Comparison of ENCODE assay signal across 1 cellular context in genomic region chr3:169771651-169772529, GRCh38.
TF ChIP-seq lines count a peak whose summit lies in the region.

No MANE protein-coding gene starts in this region.

TF ChIP-seq in HEK293, 187 proteins besides CTCF, POLR2A, EP300 and RAD21 (continued from another document and continues in another):
- TF ChIP-seq, protein P1, sequence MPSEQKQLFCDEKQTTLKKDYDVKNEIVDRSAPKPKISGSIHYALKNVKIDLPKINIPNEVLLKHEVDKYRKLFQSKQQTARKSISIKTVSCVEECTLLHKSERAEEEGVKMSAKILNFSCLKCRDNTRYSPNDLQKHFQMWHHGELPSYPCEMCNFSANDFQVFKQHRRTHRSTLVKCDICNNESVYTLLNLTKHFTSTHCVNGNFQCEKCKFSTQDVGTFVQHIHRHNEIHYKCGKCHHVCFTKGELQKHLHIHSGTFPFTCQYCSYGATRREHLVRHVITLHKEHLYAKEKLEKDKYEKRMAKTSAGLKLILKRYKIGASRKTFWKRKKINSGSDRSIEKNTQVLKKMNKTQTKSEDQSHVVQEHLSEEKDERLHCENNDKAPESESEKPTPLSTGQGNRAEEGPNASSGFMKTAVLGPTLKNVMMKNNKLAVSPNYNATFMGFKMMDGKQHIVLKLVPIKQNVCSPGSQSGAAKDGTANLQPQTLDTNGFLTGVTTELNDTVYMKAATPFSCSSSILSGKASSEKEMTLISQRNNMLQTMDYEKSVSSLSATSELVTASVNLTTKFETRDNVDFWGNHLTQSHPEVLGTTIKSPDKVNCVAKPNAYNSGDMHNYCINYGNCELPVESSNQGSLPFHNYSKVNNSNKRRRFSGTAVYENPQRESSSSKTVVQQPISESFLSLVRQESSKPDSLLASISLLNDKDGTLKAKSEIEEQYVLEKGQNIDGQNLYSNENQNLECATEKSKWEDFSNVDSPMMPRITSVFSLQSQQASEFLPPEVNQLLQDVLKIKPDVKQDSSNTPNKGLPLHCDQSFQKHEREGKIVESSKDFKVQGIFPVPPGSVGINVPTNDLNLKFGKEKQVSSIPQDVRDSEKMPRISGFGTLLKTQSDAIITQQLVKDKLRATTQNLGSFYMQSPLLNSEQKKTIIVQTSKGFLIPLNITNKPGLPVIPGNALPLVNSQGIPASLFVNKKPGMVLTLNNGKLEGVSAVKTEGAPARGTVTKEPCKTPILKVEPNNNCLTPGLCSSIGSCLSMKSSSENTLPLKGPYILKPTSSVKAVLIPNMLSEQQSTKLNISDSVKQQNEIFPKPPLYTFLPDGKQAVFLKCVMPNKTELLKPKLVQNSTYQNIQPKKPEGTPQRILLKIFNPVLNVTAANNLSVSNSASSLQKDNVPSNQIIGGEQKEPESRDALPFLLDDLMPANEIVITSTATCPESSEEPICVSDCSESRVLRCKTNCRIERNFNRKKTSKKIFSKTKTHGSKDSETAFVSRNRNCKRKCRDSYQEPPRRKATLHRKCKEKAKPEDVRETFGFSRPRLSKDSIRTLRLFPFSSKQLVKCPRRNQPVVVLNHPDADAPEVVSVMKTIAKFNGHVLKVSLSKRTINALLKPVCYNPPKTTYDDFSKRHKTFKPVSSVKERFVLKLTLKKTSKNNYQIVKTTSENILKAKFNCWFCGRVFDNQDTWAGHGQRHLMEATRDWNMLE (tag by site-specific recombination; conservative IDR thresholded peaks at IDR 0.05; ENCODE audit: low read depth) = no peak; the same call in 1 of the 2 replicates
- TF ChIP-seq, protein P2, sequence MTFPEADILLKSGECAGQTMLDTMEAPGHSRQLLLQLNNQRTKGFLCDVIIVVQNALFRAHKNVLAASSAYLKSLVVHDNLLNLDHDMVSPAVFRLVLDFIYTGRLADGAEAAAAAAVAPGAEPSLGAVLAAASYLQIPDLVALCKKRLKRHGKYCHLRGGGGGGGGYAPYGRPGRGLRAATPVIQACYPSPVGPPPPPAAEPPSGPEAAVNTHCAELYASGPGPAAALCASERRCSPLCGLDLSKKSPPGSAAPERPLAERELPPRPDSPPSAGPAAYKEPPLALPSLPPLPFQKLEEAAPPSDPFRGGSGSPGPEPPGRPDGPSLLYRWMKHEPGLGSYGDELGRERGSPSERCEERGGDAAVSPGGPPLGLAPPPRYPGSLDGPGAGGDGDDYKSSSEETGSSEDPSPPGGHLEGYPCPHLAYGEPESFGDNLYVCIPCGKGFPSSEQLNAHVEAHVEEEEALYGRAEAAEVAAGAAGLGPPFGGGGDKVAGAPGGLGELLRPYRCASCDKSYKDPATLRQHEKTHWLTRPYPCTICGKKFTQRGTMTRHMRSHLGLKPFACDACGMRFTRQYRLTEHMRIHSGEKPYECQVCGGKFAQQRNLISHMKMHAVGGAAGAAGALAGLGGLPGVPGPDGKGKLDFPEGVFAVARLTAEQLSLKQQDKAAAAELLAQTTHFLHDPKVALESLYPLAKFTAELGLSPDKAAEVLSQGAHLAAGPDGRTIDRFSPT (tag by site-specific recombination; IDR thresholded peaks at IDR 0.05) = peak; percentile 53; the same call in 1 of the 2 replicates
- TF ChIP-seq ZNF280C (tag by site-specific recombination; IDR thresholded peaks at IDR 0.05) = no peak
- no peak for TF ChIP-seq ZNF423 (tag by site-specific recombination; IDR thresholded peaks at IDR 0.05)
- TF ChIP-seq ZNF843 (tag by site-specific recombination; IDR thresholded peaks at IDR 0.05) = no peak
- TF ChIP-seq GLIS2 (tag by site-specific recombination; IDR thresholded peaks at IDR 0.05) = no peak
- TF ChIP-seq ZNF548 (tag by site-specific recombination; IDR thresholded peaks at IDR 0.05) = no peak
- TF ChIP-seq ZNF16 (tag by site-specific recombination; IDR thresholded peaks at IDR 0.05; ENCODE audit: low read depth) = no peak
- TF ChIP-seq, protein P3, sequence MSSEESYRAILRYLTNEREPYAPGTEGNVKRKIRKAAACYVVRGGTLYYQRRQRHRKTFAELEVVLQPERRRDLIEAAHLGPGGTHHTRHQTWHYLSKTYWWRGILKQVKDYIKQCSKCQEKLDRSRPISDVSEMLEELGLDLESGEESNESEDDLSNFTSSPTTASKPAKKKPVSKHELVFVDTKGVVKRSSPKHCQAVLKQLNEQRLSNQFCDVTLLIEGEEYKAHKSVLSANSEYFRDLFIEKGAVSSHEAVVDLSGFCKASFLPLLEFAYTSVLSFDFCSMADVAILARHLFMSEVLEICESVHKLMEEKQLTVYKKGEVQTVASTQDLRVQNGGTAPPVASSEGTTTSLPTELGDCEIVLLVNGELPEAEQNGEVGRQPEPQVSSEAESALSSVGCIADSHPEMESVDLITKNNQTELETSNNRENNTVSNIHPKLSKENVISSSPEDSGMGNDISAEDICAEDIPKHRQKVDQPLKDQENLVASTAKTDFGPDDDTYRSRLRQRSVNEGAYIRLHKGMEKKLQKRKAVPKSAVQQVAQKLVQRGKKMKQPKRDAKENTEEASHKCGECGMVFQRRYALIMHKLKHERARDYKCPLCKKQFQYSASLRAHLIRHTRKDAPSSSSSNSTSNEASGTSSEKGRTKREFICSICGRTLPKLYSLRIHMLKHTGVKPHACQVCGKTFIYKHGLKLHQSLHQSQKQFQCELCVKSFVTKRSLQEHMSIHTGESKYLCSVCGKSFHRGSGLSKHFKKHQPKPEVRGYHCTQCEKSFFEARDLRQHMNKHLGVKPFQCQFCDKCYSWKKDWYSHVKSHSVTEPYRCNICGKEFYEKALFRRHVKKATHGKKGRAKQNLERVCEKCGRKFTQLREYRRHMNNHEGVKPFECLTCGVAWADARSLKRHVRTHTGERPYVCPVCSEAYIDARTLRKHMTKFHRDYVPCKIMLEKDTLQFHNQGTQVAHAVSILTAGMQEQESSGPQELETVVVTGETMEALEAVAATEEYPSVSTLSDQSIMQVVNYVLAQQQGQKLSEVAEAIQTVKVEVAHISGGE (tag by site-specific recombination; conservative IDR thresholded peaks at IDR 0.05; ENCODE audit: low read depth) = peak; percentile 12; the same call in 1 of the 2 replicates
- TF ChIP-seq ZNF600 (tag by site-specific recombination; IDR thresholded peaks at IDR 0.05) = 0 out of 2 replicates have a peak, but pooled peaks have one; percentile 27
- peak; percentile 99 for TF ChIP-seq ZNF335 (tag by site-specific recombination; conservative IDR thresholded peaks at IDR 0.05)
- TF ChIP-seq ZNF362 (tag by site-specific recombination; IDR thresholded peaks at IDR 0.05) = peak; percentile 97
- TF ChIP-seq ZNF221 (tag by site-specific recombination; IDR thresholded peaks at IDR 0.05; ENCODE audit: borderline replicate concordance) = no peak
- TF ChIP-seq ZNF558 (tag by site-specific recombination; IDR thresholded peaks at IDR 0.05) = peak; percentile 58
- no peak; the same call in none of the 2 replicates for TF ChIP-seq KLF10 (tag by site-specific recombination; IDR thresholded peaks at IDR 0.05)
- TF ChIP-seq ZNF76 (tag by site-specific recombination; IDR thresholded peaks at IDR 0.05; ENCODE audit: borderline replicate concordance, low read depth) = peak; percentile 28; the same call in 1 of the 2 replicates
- peak; percentile 74 for TF ChIP-seq SP7 (tag by site-specific recombination; IDR thresholded peaks at IDR 0.05)
- TF ChIP-seq ZNF510 (tag by site-specific recombination; IDR thresholded peaks at IDR 0.05; ENCODE audit: insufficient replicate concordance) = no peak
- TF ChIP-seq, protein P4, sequence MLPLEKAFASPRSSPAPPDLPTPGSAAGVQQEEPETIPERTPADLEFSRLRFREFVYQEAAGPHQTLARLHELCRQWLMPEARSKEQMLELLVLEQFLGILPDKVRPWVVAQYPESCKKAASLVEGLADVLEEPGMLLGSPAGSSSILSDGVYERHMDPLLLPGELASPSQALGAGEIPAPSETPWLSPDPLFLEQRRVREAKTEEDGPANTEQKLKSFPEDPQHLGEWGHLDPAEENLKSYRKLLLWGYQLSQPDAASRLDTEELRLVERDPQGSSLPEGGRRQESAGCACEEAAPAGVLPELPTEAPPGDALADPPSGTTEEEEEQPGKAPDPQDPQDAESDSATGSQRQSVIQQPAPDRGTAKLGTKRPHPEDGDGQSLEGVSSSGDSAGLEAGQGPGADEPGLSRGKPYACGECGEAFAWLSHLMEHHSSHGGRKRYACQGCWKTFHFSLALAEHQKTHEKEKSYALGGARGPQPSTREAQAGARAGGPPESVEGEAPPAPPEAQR (tag by site-specific recombination; IDR thresholded peaks at IDR 0.05) = no peak
- no peak for TF ChIP-seq ZNF555 (tag by site-specific recombination; conservative IDR thresholded peaks at IDR 0.05)
- no peak for TF ChIP-seq ZNF792 (tag by site-specific recombination; IDR thresholded peaks at IDR 0.05)
- 0 out of 2 replicates have a peak, but pooled peaks have one; percentile 29 for TF ChIP-seq IKZF3 (tag by site-specific recombination; IDR thresholded peaks at IDR 0.05)
- peak; percentile 90 for TF ChIP-seq ZEB2 (tag by site-specific recombination; IDR thresholded peaks at IDR 0.05)
- 0 out of 2 replicates have a peak, but pooled peaks have one; percentile 12 for TF ChIP-seq ZNF664 (tag by site-specific recombination; IDR thresholded peaks at IDR 0.05)
- peak; percentile 44; the same call in 1 of the 2 replicates for TF ChIP-seq ZXDB (tag by site-specific recombination; IDR thresholded peaks at IDR 0.05)
- no peak for TF ChIP-seq ZNF114 (tag by site-specific recombination; IDR thresholded peaks at IDR 0.05)
- TF ChIP-seq ZNF791 (tag by site-specific recombination; IDR thresholded peaks at IDR 0.05) = no peak
- TF ChIP-seq, protein P5, sequence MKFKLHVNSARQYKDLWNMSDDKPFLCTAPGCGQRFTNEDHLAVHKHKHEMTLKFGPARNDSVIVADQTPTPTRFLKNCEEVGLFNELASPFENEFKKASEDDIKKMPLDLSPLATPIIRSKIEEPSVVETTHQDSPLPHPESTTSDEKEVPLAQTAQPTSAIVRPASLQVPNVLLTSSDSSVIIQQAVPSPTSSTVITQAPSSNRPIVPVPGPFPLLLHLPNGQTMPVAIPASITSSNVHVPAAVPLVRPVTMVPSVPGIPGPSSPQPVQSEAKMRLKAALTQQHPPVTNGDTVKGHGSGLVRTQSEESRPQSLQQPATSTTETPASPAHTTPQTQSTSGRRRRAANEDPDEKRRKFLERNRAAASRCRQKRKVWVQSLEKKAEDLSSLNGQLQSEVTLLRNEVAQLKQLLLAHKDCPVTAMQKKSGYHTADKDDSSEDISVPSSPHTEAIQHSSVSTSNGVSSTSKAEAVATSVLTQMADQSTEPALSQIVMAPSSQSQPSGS (tag by site-specific recombination; IDR thresholded peaks at IDR 0.05; ENCODE audit: low read depth) = peak; percentile 43; the same call in 1 of the 2 replicates
- TF ChIP-seq ZNF501 (tag by site-specific recombination; IDR thresholded peaks at IDR 0.05) = 0 out of 2 replicates have a peak, but pooled peaks have one; percentile 24
- peak; percentile 50; the same call in 1 of the 2 replicates for TF ChIP-seq ZBTB21 (tag by site-specific recombination; IDR thresholded peaks at IDR 0.05)
- peak; percentile 13; the same call in 1 of the 2 replicates for TF ChIP-seq ZNF449 (tag by site-specific recombination; IDR thresholded peaks at IDR 0.05)
- TF ChIP-seq ZSCAN16 (tag by site-specific recombination; IDR thresholded peaks at IDR 0.05) = no peak
- no peak for TF ChIP-seq ZNF391 (tag by site-specific recombination; IDR thresholded peaks at IDR 0.05; ENCODE audit: borderline replicate concordance, low read depth)
- TF ChIP-seq ZNF529 (tag by site-specific recombination; IDR thresholded peaks at IDR 0.05; ENCODE audit: insufficient replicate concordance) = no peak
- no peak for TF ChIP-seq ZBTB26 (tag by site-specific recombination; optimal IDR thresholded peaks at IDR 0.05)
- TF ChIP-seq ZNF366 (tag by site-specific recombination; conservative IDR thresholded peaks at IDR 0.05) = peak; percentile 54; the same call in 1 of the 2 replicates
- no peak for TF ChIP-seq ZNF654 (tag by site-specific recombination; IDR thresholded peaks at IDR 0.05; ENCODE audit: low read depth)
- TF ChIP-seq ZBTB48 (tag by site-specific recombination; IDR thresholded peaks at IDR 0.05) = no peak
- no peak for TF ChIP-seq ZNF544 (tag by site-specific recombination; IDR thresholded peaks at IDR 0.05)
- TF ChIP-seq ZNF202 (tag by site-specific recombination; IDR thresholded peaks at IDR 0.05; ENCODE audit: borderline replicate concordance) = no peak
- TF ChIP-seq ZNF433 (tag by site-specific recombination; IDR thresholded peaks at IDR 0.05; ENCODE audit: low read depth) = no peak
- TF ChIP-seq ZNF157 (tag by site-specific recombination; IDR thresholded peaks at IDR 0.05) = no peak
